17 cellular contexts compared by ENCODE assay signal in genomic region chr2:205771666-205772065, GRCh38.
DNase-seq lines count a peak whose midpoint lies in the region; ATAC-seq and TF ChIP-seq lines count a peak whose summit lies in the region.
"Had no signal": no experiment of that assay in that cellular context is flagged by ENCODE, and none has a peak within 500 bp of the region (broad histone marks: within the 10 kb centered on the region; RNA-seq: fewer than 3 reads in every experiment).

No MANE protein-coding gene starts in this region.

- no peak overlapping the region for H3K4me3 Mint-ChIP-seq in nephron

- peaks cover 49% of the 10 kb centered on the region for H3K4me1 ChIP-seq in Loucy (ENCODE audit: insufficient read depth, low read length, poor library complexity, severe bottlenecking)
- H3K4me1 ChIP-seq in gastroesophageal sphincter: peaks cover 27 to 100% (median 37%) of the 10 kb centered on the region in 3 donors
- H3K4me1 ChIP-seq in uterus: peaks cover 0 to 7% of the 10 kb centered on the region in 2 donors

- DNase-seq in uterus (no peak), NCI-H187 treated with DMSO at 0.1 percent for 48 hours (lab: John Stamatoyannopoulos, UW) (no peak), DMS79 treated with DMSO at 0.1 percent for 48 hours (lab: John Stamatoyannopoulos, UW) (no peak), NCI-H82 (lab: John Stamatoyannopoulos, UW) (no peak)
- DNase-seq: C1 segment of cervical spinal cord, DMS53, GOT3, NCI-H1092, NCI-H1694 treated with DMSO at 0.1 percent for 48 hours, NCI-H69, PC-9, SK-N-SH had no signal

- TF ChIP-seq CTCF in Loucy (conservative IDR thresholded peaks at IDR 0.05; ENCODE audit: low read length) (no peak), gastroesophageal sphincter (IDR thresholded peaks at IDR 0.05) (no peak), nephron (IDR thresholded peaks at IDR 0.05; ENCODE audit: unreplicated experiment in 3 of 3) (no peak), uterus (IDR thresholded peaks at IDR 0.05) (no peak)

- H3K4me2 ChIP-seq in Loucy (ENCODE audit: low read depth, low read length, poor library complexity, severe bottlenecking): peak overlapping the region; percentile 7
- H3K4me2 ChIP-seq: PC-9, SK-N-SH had no signal

- H3K4me3 ChIP-seq in Loucy (ENCODE audit: low read length, poor library complexity, severe bottlenecking) (no peak overlapping the region), gastroesophageal sphincter (no peak overlapping the region), uterus (no peak overlapping the region)
- H3K4me3 ChIP-seq: GM12878, PC-9 had no signal

- WGBS in gastroesophageal sphincter (ENCODE audit: low coverage in 1 of 2), 2 donors: 21 to 91% methylated on average over 1 to 2 of the region's 2 CpGs

- H3K9me2 ChIP-seq in Loucy (replicated peaks; ENCODE audit: low read depth, low read length): no peaks in the 10 kb centered on the region
- H3K9me2 ChIP-seq: SK-N-SH had no signal

- H3K9me3 Mint-ChIP-seq in nephron: no peaks in the 10 kb centered on the region

- no peaks in the 10 kb centered on the region for H3K27me3 Mint-ChIP-seq in nephron (ENCODE audit: low read depth)

- H3K9ac ChIP-seq in Loucy (ENCODE audit: low read depth, low read length, poor library complexity, severe bottlenecking): no peak overlapping the region
- H3K9ac ChIP-seq: SK-N-SH had no signal

- peaks cover 82% of the 10 kb centered on the region for H3K4me1 Mint-ChIP-seq in nephron

- no peak for ATAC-seq in gastroesophageal sphincter
- ATAC-seq in activated CD4-positive, CD25-positive, alpha-beta regulatory T cell treated with anti-CD3 and anti-CD28 coated beads, Interleukin-2, amount 50 U/mL, for 24 hours: no peak
- ATAC-seq: GM12878 had no signal

- H3F3A ChIP-seq in Loucy (ENCODE audit: low read depth): no peaks in the 10 kb centered on the region

- H3K27ac ChIP-seq in gastroesophageal sphincter: peak overlapping the region; percentile 83 to 96 (median 90)
- peak overlapping the region; percentile 66 to 89 for H3K27ac ChIP-seq in uterus
- H3K27ac ChIP-seq: PC-9 had no signal

- H3K27me3 ChIP-seq in Loucy (ENCODE audit: insufficient read depth, low read length, poor library complexity, severe bottlenecking): no peaks in the 10 kb centered on the region
- H3K27me3 ChIP-seq in gastroesophageal sphincter: no peaks in the 10 kb centered on the region
- H3K27me3 ChIP-seq in uterus: no peaks in the 10 kb centered on the region

- H3K36me3 Mint-ChIP-seq in nephron (ENCODE audit: low read depth): peaks cover 26% of the 10 kb centered on the region

- H3K27ac Mint-ChIP-seq in nephron: peak overlapping the region in 2 of 3 experiments; percentile 37 to 75

- H3K9me3 ChIP-seq in Loucy (ENCODE audit: insufficient read depth, low read depth, low read length): no peaks in the 10 kb centered on the region
- H3K9me3 ChIP-seq in gastroesophageal sphincter: no peaks in the 10 kb centered on the region
- H3K9me3 ChIP-seq in uterus: no peaks in the 10 kb centered on the region
- H3K9me3 ChIP-seq: SK-N-SH had no signal

- no peak for TF ChIP-seq EP300 in gastroesophageal sphincter (IDR thresholded peaks at IDR 0.05)

- no peak for TF ChIP-seq POLR2A in gastroesophageal sphincter (IDR thresholded peaks at IDR 0.05)
- TF ChIP-seq POLR2A in uterus (IDR thresholded peaks at IDR 0.05): no peak

- H4K20me1 ChIP-seq in Loucy (ENCODE audit: insufficient read depth, low read length, poor library complexity, severe bottlenecking): no peaks in the 10 kb centered on the region

- H3K79me2 ChIP-seq in Loucy (ENCODE audit: insufficient read depth, low read length): no peaks in the 10 kb centered on the region

- H3K36me3 ChIP-seq in Loucy (ENCODE audit: insufficient read depth, low read length) (no peaks in the 10 kb centered on the region), gastroesophageal sphincter (peaks cover 0 to 28% of the 10 kb centered on the region in 2 donors), uterus (no peaks in the 10 kb centered on the region)

- intact Hi-C loops in uterus (cut with DNase I; ENCODE audit: low total_unique reads): no loop called here

- no peak overlapping the region for H2AFZ ChIP-seq in Loucy (ENCODE audit: low read length)
- H2AFZ ChIP-seq: PC-9 had no signal
